23 cellular contexts compared by ENCODE assay signal in genomic region chr1:182269097-182269496, GRCh38.
DNase-seq lines count a peak whose midpoint lies in the region; ATAC-seq and TF ChIP-seq lines count a peak whose summit lies in the region.
"Had no signal": no experiment of that assay in that cellular context is flagged by ENCODE, and none has a peak within 500 bp of the region (broad histone marks: within the 10 kb centered on the region; RNA-seq: fewer than 3 reads in every experiment).

No MANE protein-coding gene starts in this region.

- peak overlapping the region; percentile 35; the same call in 1 of the 2 replicates for H2AFZ ChIP-seq in DND-41 (ENCODE audit: low read depth, low read length)
- peak overlapping the region; percentile 82 for H2AFZ ChIP-seq in Loucy (ENCODE audit: low read length)
- H2AFZ ChIP-seq in osteoblast (ENCODE audit: low read length): no peak overlapping the region

- H3F3A ChIP-seq in Loucy (ENCODE audit: low read depth): no peaks in the 10 kb centered on the region

- no peaks in the 10 kb centered on the region for H3K9me3 Mint-ChIP-seq in endodermal cell
- H3K9me3 Mint-ChIP-seq: CD8-positive, alpha-beta T cell had no signal

- H3K27ac Mint-ChIP-seq in endodermal cell: no peak overlapping the region
- H3K27ac Mint-ChIP-seq: CD8-positive, alpha-beta T cell had no signal

- no peak for ATAC-seq in DND-41 (ENCODE audit: insufficient read depth, low read depth)
- no peak for ATAC-seq in HG02759 (IDR thresholded peaks at IDR 0.05; ENCODE audit: unreplicated experiment)
- ATAC-seq in GM19397 (IDR thresholded peaks at IDR 0.05; ENCODE audit: unreplicated experiment): no peak
- ATAC-seq: A549; CD8-positive, alpha-beta T cell; HepG2; Panc1 had no signal

- H3K4me1 Mint-ChIP-seq in endodermal cell: peaks cover 2% of the 10 kb centered on the region

- H3K27me3 Mint-ChIP-seq in endodermal cell (ENCODE audit: insufficient read depth): peaks cover 1% of the 10 kb centered on the region

- 85 to 95% methylated on average over 2 to 3 of the region's 3 CpGs for WGBS in endodermal cell (ENCODE audit: insufficient coverage in 1 of 2, insufficient read length in 1 of 2), 2 experiments
- WGBS in testis, 2 donors: 93 to 95% methylated on average over 3 of the region's 3 CpGs

- intact Hi-C loops in testis (cut with DNase I; ENCODE audit: low total_unique reads): no loop called here

- H3K27me3 ChIP-seq in DND-41 (ENCODE audit: insufficient read depth, low read length, poor library complexity) (no peaks in the 10 kb centered on the region), Loucy (ENCODE audit: insufficient read depth, low read length, poor library complexity, severe bottlenecking) (no peaks in the 10 kb centered on the region), endodermal cell (ENCODE audit: control insufficient read depth, insufficient read depth, low read length, poor library complexity, severe bottlenecking) (no peaks in the 10 kb centered on the region), osteoblast (ENCODE audit: insufficient read depth, low read length) (no peaks in the 10 kb centered on the region), testis (no peaks in the 10 kb centered on the region)

- H3K4me1 ChIP-seq in DND-41 (ENCODE audit: insufficient read depth, low read length): peaks cover 8% of the 10 kb centered on the region
- peaks cover 49% of the 10 kb centered on the region for H3K4me1 ChIP-seq in Loucy (ENCODE audit: insufficient read depth, low read length, poor library complexity, severe bottlenecking)
- H3K4me1 ChIP-seq in endodermal cell (ENCODE audit: control insufficient read depth, insufficient read depth, low read length): no peaks in the 10 kb centered on the region
- no peaks in the 10 kb centered on the region for H3K4me1 ChIP-seq in osteoblast (ENCODE audit: insufficient read depth, low read length)
- peaks cover 6% of the 10 kb centered on the region for H3K4me1 ChIP-seq in testis
- H3K4me1 ChIP-seq: A549, BE2C had no signal

- H3K9ac ChIP-seq in DND-41 (ENCODE audit: low read depth, low read length) (no peak overlapping the region), Loucy (ENCODE audit: low read depth, low read length, poor library complexity, severe bottlenecking) (peak overlapping the region; percentile 20), endodermal cell (ENCODE audit: extremely low read depth, low read length, poor library complexity, severe bottlenecking) (no peak overlapping the region)
- H3K9ac ChIP-seq: SK-N-SH had no signal

- no peak overlapping the region for H3K4me3 Mint-ChIP-seq in endodermal cell
- H3K4me3 Mint-ChIP-seq: CD8-positive, alpha-beta T cell had no signal

- H3K4me2 ChIP-seq in DND-41 (ENCODE audit: insufficient read depth, low read length) (no peak overlapping the region), Loucy (ENCODE audit: low read depth, low read length, poor library complexity, severe bottlenecking) (peak overlapping the region; percentile 7), osteoblast (ENCODE audit: insufficient read depth, low read length) (no peak overlapping the region)
- H3K4me2 ChIP-seq: A549, SK-N-SH had no signal

- H3K4me3 ChIP-seq in DND-41 (ENCODE audit: low read depth in 1 of 2, low read length in 2 of 2) (no peak overlapping the region), Loucy (ENCODE audit: low read length, poor library complexity, severe bottlenecking) (no peak overlapping the region), endodermal cell (ENCODE audit: low read length) (no peak overlapping the region), osteoblast (ENCODE audit: insufficient read depth, low read length) (no peak overlapping the region), testis (no peak overlapping the region)
- H3K4me3 ChIP-seq: A549 had no signal

- H3K27ac ChIP-seq in DND-41 (ENCODE audit: low read length) (no peak overlapping the region), endodermal cell (ENCODE audit: low read depth, low read length) (no peak overlapping the region), osteoblast (ENCODE audit: low read depth, low read length) (no peak overlapping the region), testis (no peak overlapping the region)
- H3K27ac ChIP-seq: A549 had no signal

- H3K9me2 ChIP-seq in Loucy (replicated peaks; ENCODE audit: low read depth, low read length): no peaks in the 10 kb centered on the region
- H3K9me2 ChIP-seq: SK-N-SH had no signal

- H3K9me3 ChIP-seq in DND-41 (ENCODE audit: insufficient read depth, low read length, severe bottlenecking) (no peaks in the 10 kb centered on the region), Loucy (ENCODE audit: insufficient read depth, low read depth, low read length) (no peaks in the 10 kb centered on the region), endodermal cell (ENCODE audit: control insufficient read depth, low read length) (no peaks in the 10 kb centered on the region), osteoblast (ENCODE audit: low read depth, low read length) (no peaks in the 10 kb centered on the region), testis (no peaks in the 10 kb centered on the region)
- H3K9me3 ChIP-seq: A549, BE2C, SK-N-SH had no signal

- TF ChIP-seq POLR2A in testis (IDR thresholded peaks at IDR 0.05): no peak

- H4K20me1 ChIP-seq in DND-41 (ENCODE audit: insufficient read depth, low read length) (no peaks in the 10 kb centered on the region), Loucy (ENCODE audit: insufficient read depth, low read length, poor library complexity, severe bottlenecking) (no peaks in the 10 kb centered on the region), osteoblast (ENCODE audit: insufficient read depth, low read length) (no peaks in the 10 kb centered on the region)

- H3K36me3 Mint-ChIP-seq in endodermal cell (ENCODE audit: low read depth): no peaks in the 10 kb centered on the region
- H3K36me3 Mint-ChIP-seq: CD8-positive, alpha-beta T cell had no signal

- TF ChIP-seq CTCF in DND-41 (IDR thresholded peaks at IDR 0.05; ENCODE audit: borderline replicate concordance, extremely low read depth, low read length, poor library complexity, severe bottlenecking): no peak
- peak; percentile 40 for TF ChIP-seq CTCF in Loucy (conservative IDR thresholded peaks at IDR 0.05; ENCODE audit: low read length)
- TF ChIP-seq CTCF in endodermal cell (conservative IDR thresholded peaks at IDR 0.05): peak; percentile 63
- TF ChIP-seq CTCF in osteoblast (IDR thresholded peaks at IDR 0.05; ENCODE audit: extremely low read depth, low read depth, low read length): peak; percentile 7
- peak in 1 of 3 experiments; percentile 13 for TF ChIP-seq CTCF in testis (IDR thresholded peaks at IDR 0.05)

- H3K36me3 ChIP-seq in DND-41 (ENCODE audit: insufficient read depth, low read length): no peaks in the 10 kb centered on the region
- no peaks in the 10 kb centered on the region for H3K36me3 ChIP-seq in Loucy (ENCODE audit: insufficient read depth, low read length)
- no peaks in the 10 kb centered on the region for H3K36me3 ChIP-seq in endodermal cell (ENCODE audit: control insufficient read depth, insufficient read depth, low read length)
- H3K36me3 ChIP-seq in osteoblast (ENCODE audit: insufficient read depth, low read length): no peaks in the 10 kb centered on the region
- no peaks in the 10 kb centered on the region for H3K36me3 ChIP-seq in testis (ENCODE audit: low read depth, missing control alignments)
- H3K36me3 ChIP-seq: BE2C had no signal

- H3K79me2 ChIP-seq in DND-41 (ENCODE audit: insufficient read depth, low read length) (no peaks in the 10 kb centered on the region), Loucy (ENCODE audit: insufficient read depth, low read length) (no peaks in the 10 kb centered on the region), osteoblast (ENCODE audit: insufficient read depth, low read length) (no peaks in the 10 kb centered on the region)

- DNase-seq in DND-41 (no peak), endodermal cell (no peak), osteoblast (ENCODE audit: insufficient read length, low spot score, missing footprints) (no peak), NCI-H510A (lab: John Stamatoyannopoulos, UW) (no peak), testis (no peak)
- DNase-seq: BE2C; CD8-positive, alpha-beta T cell; GDM1; NCI-H1048; NCI-H1436; NCI-H1930; NCI-H2227 treated with DMSO at 0.1 percent for 48 hours; NCI-H524; NCI-H774; NK-92 treated with Interleukin-12 subunit alpha and Interleukin-12 subunit beta, amount 100 ng/mL, for 24 hours; SIG-M5; SK-N-SH had no signal
